In the genomic region with DNA sequence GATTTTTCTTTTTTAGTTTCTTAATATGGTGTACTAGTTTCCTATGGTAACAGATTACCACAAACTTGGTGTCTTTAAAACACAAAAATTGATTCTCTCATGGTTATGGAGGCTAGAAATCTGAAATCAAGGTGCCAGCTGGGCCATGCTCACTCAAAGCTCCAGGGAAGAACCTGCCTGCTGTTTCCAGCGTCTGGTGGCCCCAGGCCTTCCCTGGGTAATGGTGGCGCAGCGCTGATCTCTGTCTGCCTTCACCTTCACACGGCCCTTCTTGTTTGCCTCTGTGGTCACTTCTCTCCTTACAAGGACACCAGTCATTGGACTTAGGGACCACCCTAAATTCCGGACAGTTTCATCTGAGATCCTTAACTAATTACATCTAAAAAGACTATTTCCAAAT, we compare ENCODE assay signal across 21 cellular contexts.
"Had no signal": no experiment of that assay in that cellular context is flagged by ENCODE, and none has a peak within 500 bp of the region (broad histone marks: within the 10 kb centered on the region; RNA-seq: fewer than 3 reads in every experiment).

No MANE protein-coding gene starts in this region.

- H3K36me3 Mint-ChIP-seq: memory B cell; naive thymus-derived CD8-positive, alpha-beta T cell; stimulated activated memory B cell treated with anti-CD40 and anti-IgM and Interleukin-4, amounts not matched to agents 10 μg/mL and 1 μg/mL and 100 μg/mL, for 72 hours had no signal

- ATAC-seq: activated naive CD8-positive, alpha-beta T cell treated with anti-CD3 and anti-CD28 coated beads, Interleukin-2, amount 50 U/mL, for 24 hours; activated T-cell treated with anti-CD3 and anti-CD28 coated beads, Interleukin-2, amount 50 U/mL, for 4 hours; esophagus mucosa; gastrocnemius medialis; heart left ventricle; naive thymus-derived CD8-positive, alpha-beta T cell; stimulated activated memory B cell treated with anti-CD40 and anti-IgM and Interleukin-4, amounts not matched to agents 10 μg/mL and 1 μg/mL and 100 μg/mL, for 72 hours; upper lobe of right lung had no signal

- DNase-seq: activated CD4-positive, alpha-beta T cell treated with anti-CD3 and anti-CD28 coated beads, Interleukin-2, amount 10 ng/mL, durations not matched to agents 7 days and 5 days; activated CD8-positive, alpha-beta memory T cell treated with anti-CD3 and anti-CD28 coated beads, Interleukin-2, amount 50 U/mL, for 4 hours; activated naive CD4-positive, alpha-beta T cell treated with anti-CD3 and anti-CD28 coated beads for 36 hours; activated naive CD8-positive, alpha-beta T cell treated with anti-CD3 and anti-CD28 coated beads, Interleukin-2, amount 50 U/mL, for 24 hours; activated T-cell treated with anti-CD3 and anti-CD28 coated beads, Interleukin-2, amount 50 U/mL, for 4 hours; anterior cingulate cortex; effector CD4-positive, alpha-beta T cell; gastrocnemius medialis; heart left ventricle; naive thymus-derived CD8-positive, alpha-beta T cell; sigmoid colon; spleen; stimulated activated CD4-positive, alpha-beta T cell treated with anti-CD3 and anti-CD28 coated beads, Interleukin-4, amount 100 ng/mL, for 4 hours; T-helper 1 cell; T-helper 9 cell; testis; upper lobe of right lung had no signal

- H3K9me3 Mint-ChIP-seq: activated CD4-positive, alpha-beta T cell treated with anti-CD3 and anti-CD28 coated beads, Interleukin-2, amount 10 ng/mL, durations not matched to agents 7 days and 5 days; activated naive CD4-positive, alpha-beta T cell treated with anti-CD3 and anti-CD28 coated beads for 36 hours; activated naive CD8-positive, alpha-beta T cell treated with anti-CD3 and anti-CD28 coated beads, Interleukin-2, amount 50 U/mL, for 24 hours; activated T-cell treated with anti-CD3 and anti-CD28 coated beads, Interleukin-2, amount 50 U/mL, for 4 hours; central memory CD8-positive, alpha-beta T cell; memory B cell; naive thymus-derived CD8-positive, alpha-beta T cell; stimulated activated memory B cell treated with anti-CD40 and anti-IgM and Interleukin-4, amounts not matched to agents 10 μg/mL and 1 μg/mL and 100 μg/mL, for 72 hours had no signal

- H3K4me1 Mint-ChIP-seq: activated CD4-positive, alpha-beta T cell treated with anti-CD3 and anti-CD28 coated beads, Interleukin-2, amount 10 ng/mL, durations not matched to agents 7 days and 5 days; activated naive CD8-positive, alpha-beta T cell treated with anti-CD3 and anti-CD28 coated beads, Interleukin-2, amount 50 U/mL, for 24 hours; central memory CD8-positive, alpha-beta T cell; memory B cell; naive thymus-derived CD8-positive, alpha-beta T cell; stimulated activated memory B cell treated with anti-CD40 and anti-IgM and Interleukin-4, amounts not matched to agents 10 μg/mL and 1 μg/mL and 100 μg/mL, for 72 hours had no signal

- H3K27me3 Mint-ChIP-seq: activated CD4-positive, alpha-beta T cell treated with anti-CD3 and anti-CD28 coated beads, Interleukin-2, amount 10 ng/mL, durations not matched to agents 7 days and 5 days; activated naive CD8-positive, alpha-beta T cell treated with anti-CD3 and anti-CD28 coated beads, Interleukin-2, amount 50 U/mL, for 24 hours had no signal

- H3K4me3 Mint-ChIP-seq: activated CD4-positive, alpha-beta T cell treated with anti-CD3 and anti-CD28 coated beads, Interleukin-2, amount 10 ng/mL, durations not matched to agents 7 days and 5 days; activated naive CD4-positive, alpha-beta T cell treated with anti-CD3 and anti-CD28 coated beads for 36 hours; activated naive CD8-positive, alpha-beta T cell treated with anti-CD3 and anti-CD28 coated beads, Interleukin-2, amount 50 U/mL, for 24 hours; activated T-cell treated with anti-CD3 and anti-CD28 coated beads, Interleukin-2, amount 50 U/mL, for 4 hours; central memory CD8-positive, alpha-beta T cell; memory B cell; naive thymus-derived CD8-positive, alpha-beta T cell; stimulated activated memory B cell treated with anti-CD40 and anti-IgM and Interleukin-4, amounts not matched to agents 10 μg/mL and 1 μg/mL and 100 μg/mL, for 72 hours had no signal

- H3K27ac Mint-ChIP-seq: activated CD4-positive, alpha-beta T cell treated with anti-CD3 and anti-CD28 coated beads, Interleukin-2, amount 10 ng/mL, durations not matched to agents 7 days and 5 days; activated naive CD4-positive, alpha-beta T cell treated with anti-CD3 and anti-CD28 coated beads for 36 hours; activated naive CD8-positive, alpha-beta T cell treated with anti-CD3 and anti-CD28 coated beads, Interleukin-2, amount 50 U/mL, for 24 hours; memory B cell; stimulated activated memory B cell treated with anti-CD40 and anti-IgM and Interleukin-4, amounts not matched to agents 10 μg/mL and 1 μg/mL and 100 μg/mL, for 72 hours had no signal
